21 cellular contexts compared by ENCODE assay signal in the genomic region with DNA sequence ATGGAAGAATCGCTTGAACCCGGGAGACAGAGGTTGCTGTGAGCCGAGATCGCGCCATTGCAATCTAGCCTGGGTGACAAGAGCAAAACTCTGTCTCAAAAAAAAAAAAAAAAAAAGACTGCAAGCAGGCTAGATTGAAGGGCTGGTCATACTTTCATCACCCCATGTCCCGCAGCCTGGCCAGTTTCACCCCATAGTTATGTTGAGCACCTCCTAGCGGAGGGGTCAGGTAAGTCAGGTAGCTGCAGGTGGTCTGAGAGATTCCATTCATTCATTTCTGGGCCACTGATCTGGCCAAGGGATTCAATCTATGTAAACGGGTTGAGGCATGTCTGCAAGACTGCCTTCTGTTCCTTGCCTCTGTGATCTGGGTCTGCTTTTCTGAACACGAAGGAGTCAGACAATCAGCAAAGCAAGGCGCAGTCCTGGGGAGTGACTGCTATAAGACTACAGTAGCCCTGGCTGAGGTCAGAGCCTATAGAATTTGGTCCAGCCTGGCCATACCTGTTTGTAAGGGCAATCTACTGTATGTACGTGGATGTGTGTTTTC. TPM values are rescaled to one million over a fixed set of nuclear protein-coding genes. Genes with fewer than 3 reads are reported as not detected.
A peak's percentile ranks its signal among the peaks of the same experiment; 100 is the strongest.
DNase-seq lines count a peak whose midpoint lies in the region; ATAC-seq, FAIRE-seq and TF ChIP-seq lines count a peak whose summit lies in the region.
"Had no signal": no experiment of that assay in that cellular context is flagged by ENCODE, and none has a peak within 500 bp of the region (broad histone marks: within the 10 kb centered on the region; RNA-seq: fewer than 3 reads in every experiment).

No MANE protein-coding gene starts in this region.

- no peak for TF ChIP-seq POLR2A in GM12892 (IDR thresholded peaks at IDR 0.05; ENCODE audit: low read depth, low read length)

- H3K36me3 Mint-ChIP-seq in WTC11: no peaks in the 10 kb centered on the region
- H3K36me3 Mint-ChIP-seq: activated naive CD8-positive, alpha-beta T cell treated with anti-CD3 and anti-CD28 coated beads, Interleukin-2, amount 10 ng/mL, durations not matched to agents 7 days and 5 days; memory B cell; natural killer cell had no signal

- DNase-seq in HT-29 (ENCODE audit: low spot score): peak; percentile 26
- peak; percentile 58 for DNase-seq in WTC11 (ENCODE audit: low spot score)
- peak; percentile 62 for DNase-seq in islet precursor cell
- no peak for DNase-seq in COLO668 (lab: John Stamatoyannopoulos, UW; ENCODE audit: unreplicated experiment)
- DNase-seq in GM12892 (ENCODE audit: insufficient read length): no peak
- no peak for DNase-seq in DMS114 treated with DMSO at 0.1 percent for 48 hours (lab: John Stamatoyannopoulos, UW; ENCODE audit: unreplicated experiment)
- DNase-seq: activated B cell treated with CpG ODN at 0.5 μM for 24 hours; activated naive CD8-positive, alpha-beta T cell treated with anti-CD3 and anti-CD28 coated beads, Interleukin-2, amount 10 ng/mL, durations not matched to agents 7 days and 5 days; dorsolateral prefrontal cortex; esophagus squamous epithelium; glutamatergic neuron; KBM-7; natural killer cell; NCI-H1105 treated with DMSO at 0.1 percent for 48 hours; NK-92 treated with Interleukin-12 subunit alpha and Interleukin-12 subunit beta, amount 100 ng/mL, for 24 hours; T-helper 1 cell had no signal

- no peak overlapping the region for H3K4me3 Mint-ChIP-seq in WTC11
- H3K4me3 Mint-ChIP-seq: activated B cell treated with CpG ODN at 0.5 μM for 24 hours; activated naive CD8-positive, alpha-beta T cell treated with anti-CD3 and anti-CD28 coated beads, Interleukin-2, amount 10 ng/mL, durations not matched to agents 7 days and 5 days; B cell; memory B cell; natural killer cell had no signal

- H3K27ac Mint-ChIP-seq in WTC11: peak overlapping the region; percentile 57; the same call in 1 of the 2 replicates
- H3K27ac Mint-ChIP-seq: activated B cell treated with CpG ODN at 0.5 μM for 24 hours; activated naive CD8-positive, alpha-beta T cell treated with anti-CD3 and anti-CD28 coated beads, Interleukin-2, amount 10 ng/mL, durations not matched to agents 7 days and 5 days; memory B cell; natural killer cell had no signal

- peak; percentile 30 for ATAC-seq in WTC11
- ATAC-seq in GM18511 (IDR thresholded peaks at IDR 0.05; ENCODE audit: unreplicated experiment): no peak
- ATAC-seq: natural killer cell, Right ventricle myocardium inferior had no signal

- no peaks in the 10 kb centered on the region for H3K27me3 Mint-ChIP-seq in WTC11 (ENCODE audit: low read depth)
- H3K27me3 Mint-ChIP-seq: activated B cell treated with CpG ODN at 0.5 μM for 24 hours, memory B cell had no signal

- CTCF ChIA-PET in WTC11 (lab: Charles Lee): interaction anchor here (0.5 to 2.7 kb wide), 15 partner anchors 11 to 835 kb away, joined by 3 to 22 read pairs (median 3); a partner anchor contains a TSS

- POLR2A ChIA-PET in WTC11 (lab: Charles Lee): no interaction called here

- peaks cover 10% of the 10 kb centered on the region for H3K4me1 Mint-ChIP-seq in WTC11
- H3K4me1 Mint-ChIP-seq: activated naive CD8-positive, alpha-beta T cell treated with anti-CD3 and anti-CD28 coated beads, Interleukin-2, amount 10 ng/mL, durations not matched to agents 7 days and 5 days; natural killer cell had no signal

- H3K9me3 Mint-ChIP-seq in WTC11: no peaks in the 10 kb centered on the region
- H3K9me3 Mint-ChIP-seq: activated B cell treated with CpG ODN at 0.5 μM for 24 hours; activated naive CD8-positive, alpha-beta T cell treated with anti-CD3 and anti-CD28 coated beads, Interleukin-2, amount 10 ng/mL, durations not matched to agents 7 days and 5 days; memory B cell; natural killer cell had no signal

- TF ChIP-seq CTCF in GM12872 (IDR thresholded peaks at IDR 0.05; ENCODE audit: insufficient read depth, low read depth, low read length): peak; percentile 58
- peak; percentile 53; the same call in 1 of the 2 replicates for TF ChIP-seq CTCF in WTC11 (IDR thresholded peaks at IDR 0.05)

- no peak for FAIRE-seq in GM12892 (lab: Jason Lieb, UNC)

TF ChIP-seq in WTC11, 78 proteins besides CTCF, POLR2A, EP300 and RAD21:
- no peak for TF ChIP-seq ZNF232 (CRISPR knock-in tag; IDR thresholded peaks at IDR 0.05)
- no peak for TF ChIP-seq ETV6 (CRISPR knock-in tag; IDR thresholded peaks at IDR 0.05)
- TF ChIP-seq ZNF317 (CRISPR knock-in tag; IDR thresholded peaks at IDR 0.05; ENCODE audit: borderline replicate concordance, low read depth): no peak
- no peak for TF ChIP-seq FOXJ3 (CRISPR knock-in tag; IDR thresholded peaks at IDR 0.05; ENCODE audit: borderline replicate concordance)
- no peak for TF ChIP-seq SOX15 (CRISPR knock-in tag; IDR thresholded peaks at IDR 0.05)
- TF ChIP-seq ZNF671 (CRISPR knock-in tag; IDR thresholded peaks at IDR 0.05): no peak
- TF ChIP-seq ZBTB21 (CRISPR knock-in tag; IDR thresholded peaks at IDR 0.05; ENCODE audit: borderline replicate concordance): no peak
- no peak for TF ChIP-seq JUN (CRISPR knock-in tag; IDR thresholded peaks at IDR 0.05)
- TF ChIP-seq, protein P1, sequence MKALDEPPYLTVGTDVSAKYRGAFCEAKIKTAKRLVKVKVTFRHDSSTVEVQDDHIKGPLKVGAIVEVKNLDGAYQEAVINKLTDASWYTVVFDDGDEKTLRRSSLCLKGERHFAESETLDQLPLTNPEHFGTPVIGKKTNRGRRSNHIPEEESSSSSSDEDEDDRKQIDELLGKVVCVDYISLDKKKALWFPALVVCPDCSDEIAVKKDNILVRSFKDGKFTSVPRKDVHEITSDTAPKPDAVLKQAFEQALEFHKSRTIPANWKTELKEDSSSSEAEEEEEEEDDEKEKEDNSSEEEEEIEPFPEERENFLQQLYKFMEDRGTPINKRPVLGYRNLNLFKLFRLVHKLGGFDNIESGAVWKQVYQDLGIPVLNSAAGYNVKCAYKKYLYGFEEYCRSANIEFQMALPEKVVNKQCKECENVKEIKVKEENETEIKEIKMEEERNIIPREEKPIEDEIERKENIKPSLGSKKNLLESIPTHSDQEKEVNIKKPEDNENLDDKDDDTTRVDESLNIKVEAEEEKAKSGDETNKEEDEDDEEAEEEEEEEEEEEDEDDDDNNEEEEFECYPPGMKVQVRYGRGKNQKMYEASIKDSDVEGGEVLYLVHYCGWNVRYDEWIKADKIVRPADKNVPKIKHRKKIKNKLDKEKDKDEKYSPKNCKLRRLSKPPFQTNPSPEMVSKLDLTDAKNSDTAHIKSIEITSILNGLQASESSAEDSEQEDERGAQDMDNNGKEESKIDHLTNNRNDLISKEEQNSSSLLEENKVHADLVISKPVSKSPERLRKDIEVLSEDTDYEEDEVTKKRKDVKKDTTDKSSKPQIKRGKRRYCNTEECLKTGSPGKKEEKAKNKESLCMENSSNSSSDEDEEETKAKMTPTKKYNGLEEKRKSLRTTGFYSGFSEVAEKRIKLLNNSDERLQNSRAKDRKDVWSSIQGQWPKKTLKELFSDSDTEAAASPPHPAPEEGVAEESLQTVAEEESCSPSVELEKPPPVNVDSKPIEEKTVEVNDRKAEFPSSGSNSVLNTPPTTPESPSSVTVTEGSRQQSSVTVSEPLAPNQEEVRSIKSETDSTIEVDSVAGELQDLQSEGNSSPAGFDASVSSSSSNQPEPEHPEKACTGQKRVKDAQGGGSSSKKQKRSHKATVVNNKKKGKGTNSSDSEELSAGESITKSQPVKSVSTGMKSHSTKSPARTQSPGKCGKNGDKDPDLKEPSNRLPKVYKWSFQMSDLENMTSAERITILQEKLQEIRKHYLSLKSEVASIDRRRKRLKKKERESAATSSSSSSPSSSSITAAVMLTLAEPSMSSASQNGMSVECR (CRISPR knock-in tag; IDR thresholded peaks at IDR 0.05; ENCODE audit: borderline replicate concordance): no peak
- TF ChIP-seq, protein P2, sequence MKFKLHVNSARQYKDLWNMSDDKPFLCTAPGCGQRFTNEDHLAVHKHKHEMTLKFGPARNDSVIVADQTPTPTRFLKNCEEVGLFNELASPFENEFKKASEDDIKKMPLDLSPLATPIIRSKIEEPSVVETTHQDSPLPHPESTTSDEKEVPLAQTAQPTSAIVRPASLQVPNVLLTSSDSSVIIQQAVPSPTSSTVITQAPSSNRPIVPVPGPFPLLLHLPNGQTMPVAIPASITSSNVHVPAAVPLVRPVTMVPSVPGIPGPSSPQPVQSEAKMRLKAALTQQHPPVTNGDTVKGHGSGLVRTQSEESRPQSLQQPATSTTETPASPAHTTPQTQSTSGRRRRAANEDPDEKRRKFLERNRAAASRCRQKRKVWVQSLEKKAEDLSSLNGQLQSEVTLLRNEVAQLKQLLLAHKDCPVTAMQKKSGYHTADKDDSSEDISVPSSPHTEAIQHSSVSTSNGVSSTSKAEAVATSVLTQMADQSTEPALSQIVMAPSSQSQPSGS (CRISPR knock-in tag; IDR thresholded peaks at IDR 0.05; ENCODE audit: borderline replicate concordance, low read depth): no peak
- no peak for TF ChIP-seq NFE2L1 (CRISPR knock-in tag; IDR thresholded peaks at IDR 0.05)
- TF ChIP-seq ZNF138 (CRISPR knock-in tag; conservative IDR thresholded peaks at IDR 0.05): no peak

RNA-seq across cellular contexts. Expression of a gene that starts 23.6 kb away (rescaled TPM):
- total RNA-seq in HT-29 (2014; rRNA removed; shearing (Covaris generic)): 65.2 and 70.6 TPM in 2 replicates
- 177 to 181 TPM (median 178 TPM) in 3 replicates for total RNA-seq in WTC11 (2021)
- 40.5 TPM for polyA plus RNA-seq in GM12892 (2012; ENCODE audit: missing spikeins)

Comparison
In these comparisons a context has a peak if more than half of its experiments do, and no peak if none do; other contexts are left out.
1. DNase-seq: peak in HT-29 (single experiment), WTC11 (single experiment) and islet precursor cell (single experiment); none in COLO668 (single experiment), GM12892 (single experiment) and DMS114 treated with DMSO at 0.1 percent for 48 hours (single experiment).